Comparison of ENCODE assay signal across 15 cellular contexts in the genomic region with DNA sequence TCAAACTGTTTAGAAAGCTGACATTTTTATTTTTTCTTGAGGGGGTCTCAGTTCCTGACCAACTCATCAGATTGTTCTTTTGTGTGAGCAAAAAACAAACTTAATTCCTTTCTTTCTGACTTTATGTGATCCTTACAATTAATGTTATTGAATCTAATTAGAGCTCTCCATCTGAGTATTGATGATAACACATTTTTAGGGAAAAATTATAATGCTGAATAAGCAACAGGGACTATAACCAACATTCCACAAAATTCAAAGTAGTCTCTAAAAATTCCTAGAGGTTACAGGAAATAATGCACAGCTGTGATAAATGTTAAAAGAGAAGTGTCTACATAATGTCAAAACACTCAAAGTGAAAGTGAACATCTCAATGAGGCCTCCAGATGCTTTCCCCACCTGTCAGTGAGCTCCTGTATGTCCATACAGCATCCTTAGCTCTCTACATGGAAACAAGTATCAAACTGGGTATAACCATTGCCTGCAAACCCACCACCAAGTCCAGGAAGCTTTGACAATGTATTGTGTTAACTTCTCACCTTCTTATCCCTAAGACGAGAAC.
"Had no signal": no experiment of that assay in that cellular context is flagged by ENCODE, and none has a peak within 500 bp of the region (broad histone marks: within the 10 kb centered on the region; RNA-seq: fewer than 3 reads in every experiment).

No MANE protein-coding gene starts in this region.

- H3K4me3 ChIP-seq: coronary artery, left lung, ovary, spleen, thoracic aorta, upper lobe of right lung had no signal

- DNase-seq: activated CD4-positive, alpha-beta T cell treated with anti-CD3 and anti-CD28 coated beads, Interleukin-2, amount 10 ng/mL, durations not matched to agents 7 days and 5 days; activated CD4-positive, CD25-positive, alpha-beta regulatory T cell; activated naive CD4-positive, alpha-beta T cell treated with Interleukin-2 at 50 U/mL for 16 hours; anterior cingulate cortex; brain microvascular endothelial cell; left lung; mammary epithelial cell; ovary; spleen; upper lobe of right lung had no signal

- H3K27me3 ChIP-seq: brain microvascular endothelial cell, left lung, ovary, spleen, upper lobe of right lung had no signal

- ATAC-seq: esophagus mucosa; left lung; sciatic nerve; stimulated activated effector memory CD8-positive, alpha-beta T cell treated with anti-CD3 and anti-CD28 coated beads, Interleukin-12 subunit alpha, Interleukin-12 subunit beta, amount 100 ng/mL, for 72 hours; upper lobe of right lung had no signal

- H3K4me1 ChIP-seq: left lung, spleen, upper lobe of right lung had no signal

- H3K36me3 ChIP-seq: brain microvascular endothelial cell, left lung, ovary, spleen, thoracic aorta, upper lobe of right lung had no signal

- H3K9me3 ChIP-seq: left lung, ovary, spleen, thoracic aorta, upper lobe of right lung had no signal

- H3K27ac ChIP-seq: brain microvascular endothelial cell, coronary artery, left lung, ovary, spleen, thoracic aorta, upper lobe of right lung had no signal
